In the genomic region with DNA sequence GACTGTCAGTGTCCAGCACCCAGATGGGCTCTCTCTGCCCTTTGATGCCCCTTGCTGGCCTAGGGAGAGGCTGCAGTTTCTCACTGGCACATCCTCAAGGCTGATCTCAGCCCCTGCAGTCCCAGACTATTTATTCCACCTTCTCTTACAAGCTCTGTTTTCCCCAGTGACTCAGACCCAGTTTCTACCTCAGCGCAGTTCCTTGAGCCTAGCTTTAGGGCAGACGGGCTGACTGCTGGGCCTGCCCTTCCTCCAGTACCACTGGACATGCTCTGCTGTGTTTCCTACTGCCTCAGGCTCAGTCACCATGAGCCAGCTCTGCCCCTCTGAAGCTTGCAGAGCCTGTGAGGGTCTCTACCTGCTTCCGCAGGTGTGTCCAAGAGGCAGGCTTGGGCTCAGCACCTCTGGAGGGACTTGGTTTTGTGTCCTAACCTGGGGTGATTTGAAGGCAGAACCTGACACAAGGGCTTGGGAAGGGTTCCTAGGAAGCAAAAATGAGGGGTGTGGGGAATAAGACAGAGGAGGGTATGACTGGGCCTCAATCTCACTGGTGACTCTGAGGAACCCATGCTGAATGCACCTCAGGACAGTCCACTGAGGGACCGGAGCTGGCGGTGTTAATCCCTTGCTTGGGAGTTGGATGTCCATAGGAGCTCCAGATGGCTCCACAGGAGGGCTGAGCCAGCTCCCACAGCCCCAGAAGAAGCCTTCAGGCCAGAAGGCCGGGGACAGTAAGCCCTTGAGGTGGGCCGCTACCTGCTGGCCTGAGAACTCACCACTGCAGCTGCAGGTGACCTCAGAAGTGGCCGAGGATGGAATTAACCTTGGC, we compare ENCODE assay signal across 12 cellular contexts.
"Had no signal": no experiment of that assay in that cellular context is flagged by ENCODE, and none has a peak within 500 bp of the region (broad histone marks: within the 10 kb centered on the region; RNA-seq: fewer than 3 reads in every experiment).

No MANE protein-coding gene starts in this region.

- H3K36me3 ChIP-seq: gastroesophageal sphincter, stomach had no signal

- H3K27ac ChIP-seq: gastroesophageal sphincter, skin epidermis, stomach, testis had no signal

- H3K4me3 ChIP-seq: gastroesophageal sphincter, skin epidermis, stomach, testis had no signal

- H3K9me3 ChIP-seq: gastroesophageal sphincter, testis had no signal

- ATAC-seq: gastroesophageal sphincter, right cardiac atrium, T-helper 17 cell had no signal

- H3K4me1 ChIP-seq: gastroesophageal sphincter, stomach, testis had no signal

- DNase-seq: activated B cell treated with CpG ODN at 0.5 μM for 24 hours; activated CD4-positive, alpha-beta T cell treated with anti-CD3 and anti-CD28 coated beads, Interleukin-2, amount 10 ng/mL, durations not matched to agents 24 days and 14 days; activated naive CD4-positive, alpha-beta T cell treated with anti-CD3 and anti-CD28 coated beads, Interleukin-2, amount 10 ng/mL, durations not matched to agents 7 days and 5 days; activated T-cell treated with anti-CD3 and anti-CD28 coated beads, Interleukin-2, amount 50 U/mL, for 1 hour; erythroblast; naive B cell; right cardiac atrium; stomach; T-helper 17 cell; testis had no signal

- H3K27me3 ChIP-seq: testis had no signal
